ENCODE assay signal across 31 cellular contexts in the genomic region with DNA sequence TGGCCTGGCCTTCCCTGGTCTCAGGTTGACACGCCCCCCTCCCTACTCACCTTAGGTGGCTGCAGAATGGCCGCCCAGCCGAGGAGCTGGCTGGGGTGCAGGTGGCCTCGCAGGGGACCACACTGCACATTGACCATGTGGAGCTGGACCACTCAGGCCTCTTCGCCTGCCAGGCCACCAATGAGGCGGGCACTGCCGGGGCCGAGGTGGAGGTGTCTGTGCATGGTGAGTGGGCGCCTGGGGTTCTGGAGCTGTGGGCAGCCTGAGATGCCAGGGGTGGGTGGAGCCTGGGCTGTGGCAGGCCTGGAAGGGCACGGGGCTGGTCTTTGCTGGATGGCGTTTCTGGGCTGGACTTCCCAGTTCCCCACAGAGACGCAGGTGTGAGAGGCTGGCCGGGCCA.
"Had no signal": no experiment of that assay in that cellular context is flagged by ENCODE, and none has a peak within 500 bp of the region (broad histone marks: within the 10 kb centered on the region; RNA-seq: fewer than 3 reads in every experiment).

No MANE protein-coding gene starts in this region.

- H3K27me3 Mint-ChIP-seq: activated CD4-positive, alpha-beta memory T cell treated with anti-CD3 and anti-CD28 coated beads for 36 hours; activated CD4-positive, alpha-beta T cell treated with anti-CD3 and anti-CD28 coated beads, Interleukin-2, amount 10 ng/mL, durations not matched to agents 24 days and 14 days; activated naive CD4-positive, alpha-beta T cell treated with anti-CD3 and anti-CD28 coated beads, Interleukin-2, amount 10 ng/mL, durations not matched to agents 7 days and 5 days; activated T-cell treated with anti-CD3 and anti-CD28 coated beads, Interleukin-2, amount 50 U/mL, for 24 hours; dendritic cell treated with granulocyte-macrophage colony-stimulating factor and Interleukin-4, amounts not matched to agents 40 ng/mL and 50 ng/mL, for 4 days had no signal

- H3K27me3 ChIP-seq: adrenal gland, body of pancreas, dorsolateral prefrontal cortex, esophagus muscularis mucosa, foreskin keratinocyte, gastrocnemius medialis, heart left ventricle had no signal

- H3K27ac ChIP-seq: adrenal gland, body of pancreas, coronary artery, dorsolateral prefrontal cortex, esophagus muscularis mucosa, foreskin keratinocyte, heart left ventricle had no signal

- H3K9me3 ChIP-seq: adrenal gland, body of pancreas, esophagus muscularis mucosa, gastrocnemius medialis, heart left ventricle had no signal

- DNase-seq: activated CD4-positive, alpha-beta memory T cell treated with anti-CD3 and anti-CD28 coated beads for 36 hours; activated CD4-positive, alpha-beta T cell treated with anti-CD3 and anti-CD28 coated beads for 36 hours; activated CD4-positive, alpha-beta T cell treated with anti-CD3 and anti-CD28 coated beads, Interleukin-2, amount 10 ng/mL, durations not matched to agents 24 days and 14 days; activated CD4-positive, CD25-positive, alpha-beta regulatory T cell; activated CD4-positive, CD25-positive, alpha-beta regulatory T cell treated with anti-CD3 and anti-CD28 coated beads, Interleukin-2, amount 50 U/mL, for 72 hours; activated CD8-positive, alpha-beta memory T cell treated with anti-CD3 and anti-CD28 coated beads, Interleukin-2, amount 50 U/mL, for 48 hours; activated gamma-delta T cell; activated naive CD4-positive, alpha-beta T cell; activated naive CD4-positive, alpha-beta T cell treated with anti-CD3 and anti-CD28 coated beads, Interleukin-2, amount 10 ng/mL, durations not matched to agents 7 days and 5 days; activated T-cell treated with anti-CD3 and anti-CD28 coated beads for 4 hours; activated T-cell treated with anti-CD3 and anti-CD28 coated beads, Interleukin-2, amount 50 U/mL, for 24 hours; activated T-cell treated with anti-CD3 and anti-CD28 coated beads, Interleukin-2, amount 50 U/mL, for 72 hours; adrenal gland; amygdala; aorta; body of pancreas; central memory CD4-positive, alpha-beta T cell; cerebellar nuclear complex; dorsolateral prefrontal cortex; effector CD4-positive, alpha-beta T cell; effector memory CD8-positive, alpha-beta T cell; erythroblast; foreskin keratinocyte; gastrocnemius medialis; glutamatergic neuron; heart left ventricle; T-helper 2 cell had no signal

- ATAC-seq: activated CD4-positive, alpha-beta T cell treated with anti-CD3 and anti-CD28 coated beads for 36 hours; activated naive CD4-positive, alpha-beta T cell treated with anti-CD3 and anti-CD28 coated beads, Interleukin-2, amount 50 U/mL, for 72 hours; activated T-cell treated with anti-CD3 and anti-CD28 coated beads, Interleukin-2, amount 50 U/mL, for 72 hours; body of pancreas; effector memory CD8-positive, alpha-beta T cell; foreskin keratinocyte; gastrocnemius medialis; heart left ventricle had no signal

- H3K9me3 Mint-ChIP-seq: activated CD4-positive, alpha-beta memory T cell treated with anti-CD3 and anti-CD28 coated beads for 36 hours; activated CD4-positive, alpha-beta T cell treated with anti-CD3 and anti-CD28 coated beads, Interleukin-2, amount 10 ng/mL, durations not matched to agents 24 days and 14 days; activated naive CD4-positive, alpha-beta T cell treated with anti-CD3 and anti-CD28 coated beads, Interleukin-2, amount 10 ng/mL, durations not matched to agents 7 days and 5 days; activated naive CD4-positive, alpha-beta T cell treated with anti-CD3 and anti-CD28 coated beads, Interleukin-2, amount 50 U/mL, for 72 hours; activated T-cell treated with anti-CD3 and anti-CD28 coated beads, Interleukin-2, amount 50 U/mL, for 24 hours; activated T-cell treated with anti-CD3 and anti-CD28 coated beads, Interleukin-2, amount 50 U/mL, for 72 hours; dendritic cell treated with granulocyte-macrophage colony-stimulating factor and Interleukin-4, amounts not matched to agents 40 ng/mL and 50 ng/mL, for 4 days; effector memory CD8-positive, alpha-beta T cell had no signal

- H3K4me3 Mint-ChIP-seq: activated CD4-positive, alpha-beta memory T cell treated with anti-CD3 and anti-CD28 coated beads for 36 hours; activated CD4-positive, alpha-beta T cell treated with anti-CD3 and anti-CD28 coated beads for 36 hours; activated CD4-positive, alpha-beta T cell treated with anti-CD3 and anti-CD28 coated beads, Interleukin-2, amount 10 ng/mL, durations not matched to agents 24 days and 14 days; activated naive CD4-positive, alpha-beta T cell treated with anti-CD3 and anti-CD28 coated beads, Interleukin-2, amount 10 ng/mL, durations not matched to agents 7 days and 5 days; activated T-cell treated with anti-CD3 and anti-CD28 coated beads, Interleukin-2, amount 50 U/mL, for 24 hours; activated T-cell treated with anti-CD3 and anti-CD28 coated beads, Interleukin-2, amount 50 U/mL, for 72 hours; dendritic cell treated with granulocyte-macrophage colony-stimulating factor and Interleukin-4, amounts not matched to agents 40 ng/mL and 50 ng/mL, for 4 days; effector memory CD8-positive, alpha-beta T cell had no signal

- H3K36me3 ChIP-seq: adrenal gland, gastrocnemius medialis had no signal

- H3K4me1 ChIP-seq: adrenal gland, body of pancreas, foreskin keratinocyte, gastrocnemius medialis, heart left ventricle had no signal

- H3K4me3 ChIP-seq: adrenal gland, body of pancreas, coronary artery, dorsolateral prefrontal cortex, esophagus muscularis mucosa, gastrocnemius medialis, heart left ventricle had no signal

- H3K27ac Mint-ChIP-seq: activated CD4-positive, alpha-beta memory T cell treated with anti-CD3 and anti-CD28 coated beads for 36 hours; activated CD4-positive, alpha-beta T cell treated with anti-CD3 and anti-CD28 coated beads for 36 hours; activated CD4-positive, alpha-beta T cell treated with anti-CD3 and anti-CD28 coated beads, Interleukin-2, amount 10 ng/mL, durations not matched to agents 24 days and 14 days; activated naive CD4-positive, alpha-beta T cell treated with anti-CD3 and anti-CD28 coated beads, Interleukin-2, amount 10 ng/mL, durations not matched to agents 7 days and 5 days; activated naive CD4-positive, alpha-beta T cell treated with anti-CD3 and anti-CD28 coated beads, Interleukin-2, amount 50 U/mL, for 72 hours; activated T-cell treated with anti-CD3 and anti-CD28 coated beads, Interleukin-2, amount 50 U/mL, for 24 hours; activated T-cell treated with anti-CD3 and anti-CD28 coated beads, Interleukin-2, amount 50 U/mL, for 72 hours; dendritic cell treated with granulocyte-macrophage colony-stimulating factor and Interleukin-4, amounts not matched to agents 40 ng/mL and 50 ng/mL, for 4 days; effector memory CD8-positive, alpha-beta T cell had no signal

- H3K36me3 Mint-ChIP-seq: activated CD4-positive, alpha-beta memory T cell treated with anti-CD3 and anti-CD28 coated beads for 36 hours; activated naive CD4-positive, alpha-beta T cell treated with anti-CD3 and anti-CD28 coated beads, Interleukin-2, amount 10 ng/mL, durations not matched to agents 7 days and 5 days; activated naive CD4-positive, alpha-beta T cell treated with anti-CD3 and anti-CD28 coated beads, Interleukin-2, amount 50 U/mL, for 72 hours had no signal

- H3K4me1 Mint-ChIP-seq: activated CD4-positive, alpha-beta T cell treated with anti-CD3 and anti-CD28 coated beads for 36 hours; activated CD4-positive, alpha-beta T cell treated with anti-CD3 and anti-CD28 coated beads, Interleukin-2, amount 10 ng/mL, durations not matched to agents 24 days and 14 days; activated naive CD4-positive, alpha-beta T cell treated with anti-CD3 and anti-CD28 coated beads, Interleukin-2, amount 10 ng/mL, durations not matched to agents 7 days and 5 days had no signal
